Comparison of ENCODE assay signal across 15 cellular contexts in genomic region chr10:48938990-48939536, GRCh38. TPM values are rescaled to one million over a fixed set of nuclear protein-coding genes. Genes with fewer than 3 reads are reported as not detected.
DNase-seq lines count a peak whose midpoint lies in the region; ATAC-seq and TF ChIP-seq lines count a peak whose summit lies in the region.
"Had no signal": no experiment of that assay in that cellular context is flagged by ENCODE, and none has a peak within 500 bp of the region (broad histone marks: within the 10 kb centered on the region; RNA-seq: fewer than 3 reads in every experiment).

No MANE protein-coding gene starts in this region.

- no peak overlapping the region for H3K4me3 Mint-ChIP-seq in stimulated activated memory B cell treated with anti-CD40 and anti-IgM and Interleukin-4, amounts not matched to agents 10 μg/mL and 1 μg/mL and 100 μg/mL, for 72 hours
- H3K4me3 Mint-ChIP-seq: CD4-positive, alpha-beta memory T cell; IgD-negative memory B cell had no signal

- H3K36me3 ChIP-seq in right atrium auricular region = no peaks in the 10 kb centered on the region
- no peaks in the 10 kb centered on the region for H3K36me3 ChIP-seq in heart right ventricle

- H3K9me3 Mint-ChIP-seq in stimulated activated memory B cell treated with anti-CD40 and anti-IgM and Interleukin-4, amounts not matched to agents 10 μg/mL and 1 μg/mL and 100 μg/mL, for 72 hours = no peaks in the 10 kb centered on the region
- H3K9me3 Mint-ChIP-seq: IgD-negative memory B cell had no signal

- ATAC-seq in heart right ventricle = no peak
- no peak for ATAC-seq in stimulated activated memory B cell treated with anti-CD40 and anti-IgM and Interleukin-4, amounts not matched to agents 10 μg/mL and 1 μg/mL and 100 μg/mL, for 72 hours
- ATAC-seq in GM21786 (IDR thresholded peaks at IDR 0.05; ENCODE audit: unreplicated experiment) = no peak
- no peak for ATAC-seq in GM19452 (IDR thresholded peaks at IDR 0.05; ENCODE audit: unreplicated experiment)
- ATAC-seq in GM18873 (IDR thresholded peaks at IDR 0.05; ENCODE audit: low FRiP score, unreplicated experiment) = no peak
- ATAC-seq: GM12878 had no signal

- no peak overlapping the region for H3K27ac ChIP-seq in right atrium auricular region
- no peak overlapping the region for H3K27ac ChIP-seq in heart right ventricle

- H3K4me3 ChIP-seq in right atrium auricular region (no peak overlapping the region), heart right ventricle (no peak overlapping the region)
- H3K4me3 ChIP-seq: GM12878 had no signal

- H3K9me3 ChIP-seq in right atrium auricular region = no peaks in the 10 kb centered on the region
- no peaks in the 10 kb centered on the region for H3K9me3 ChIP-seq in heart right ventricle

- intact Hi-C loops in heart right ventricle (cut with DNase I) = no loop called here

- H3K27me3 ChIP-seq in right atrium auricular region (no peaks in the 10 kb centered on the region), heart right ventricle (no peaks in the 10 kb centered on the region)

- TF ChIP-seq CTCF in right atrium auricular region (IDR thresholded peaks at IDR 0.05) (no peak), heart right ventricle (IDR thresholded peaks at IDR 0.05) (no peak)

- no peaks in the 10 kb centered on the region for H3K27me3 Mint-ChIP-seq in stimulated activated memory B cell treated with anti-CD40 and anti-IgM and Interleukin-4, amounts not matched to agents 10 μg/mL and 1 μg/mL and 100 μg/mL, for 72 hours
- H3K27me3 Mint-ChIP-seq: IgD-negative memory B cell had no signal

- no peaks in the 10 kb centered on the region for H3K4me1 Mint-ChIP-seq in stimulated activated memory B cell treated with anti-CD40 and anti-IgM and Interleukin-4, amounts not matched to agents 10 μg/mL and 1 μg/mL and 100 μg/mL, for 72 hours
- H3K4me1 Mint-ChIP-seq: CD4-positive, alpha-beta memory T cell; IgD-negative memory B cell had no signal

- WGBS in heart right ventricle, 2 donors = 78 to 80% methylated on average over 6 of the region's 6 CpGs

- no peaks in the 10 kb centered on the region for H3K4me1 ChIP-seq in right atrium auricular region
- no peaks in the 10 kb centered on the region for H3K4me1 ChIP-seq in heart right ventricle

- DNase-seq in right atrium auricular region (ENCODE audit: low spot score) (peak; percentile 42), heart right ventricle (no peak), islet precursor cell (peak; percentile 43)
- DNase-seq: ACHN; C1 segment of cervical spinal cord; CD4-positive, alpha-beta memory T cell; DMS79 had no signal

- peak overlapping the region; percentile 30 for H3K27ac Mint-ChIP-seq in stimulated activated memory B cell treated with anti-CD40 and anti-IgM and Interleukin-4, amounts not matched to agents 10 μg/mL and 1 μg/mL and 100 μg/mL, for 72 hours
- H3K27ac Mint-ChIP-seq: CD4-positive, alpha-beta memory T cell had no signal

- peaks cover 72% of the 10 kb centered on the region for H3K36me3 Mint-ChIP-seq in stimulated activated memory B cell treated with anti-CD40 and anti-IgM and Interleukin-4, amounts not matched to agents 10 μg/mL and 1 μg/mL and 100 μg/mL, for 72 hours
- H3K36me3 Mint-ChIP-seq: CD4-positive, alpha-beta memory T cell had no signal

RNA-seq across cellular contexts. Expression of gene LRRC18, which starts 0.6 kb away (rescaled TPM):
- total RNA-seq in right atrium auricular region (not detected), heart right ventricle (under 1 TPM in 2 of 10 donors, not detected in 8; 0.13 to 0.18 TPM)
- polyA plus RNA-seq in heart right ventricle = not detected
- total RNA-seq: A172; CD4-positive, alpha-beta memory T cell; G401 had no signal
- polyA plus RNA-seq: CD4-positive, alpha-beta memory T cell had no signal

Comparison
In these comparisons a context has a peak if more than half of its experiments do, and no peak if none do; other contexts are left out.
1. DNase-seq: peak in right atrium auricular region (single experiment) and islet precursor cell (single experiment); none in heart right ventricle (0 of 2).